23 cellular contexts compared by ENCODE assay signal in genomic region chr12:20018406-20018805, GRCh38.
"Had no signal": no experiment of that assay in that cellular context is flagged by ENCODE, and none has a peak within 500 bp of the region (broad histone marks: within the 10 kb centered on the region; RNA-seq: fewer than 3 reads in every experiment).

No MANE protein-coding gene starts in this region.

- H3K27ac ChIP-seq: cardiac muscle cell, dorsolateral prefrontal cortex, epithelial cell of prostate, lower lobe of right lung, parathyroid adenoma, right lobe of liver, suprapubic skin, upper lobe of left lung had no signal

- H3K27me3 Mint-ChIP-seq: activated CD4-positive, alpha-beta memory T cell treated with anti-CD3 and anti-CD28 coated beads for 36 hours; activated naive CD8-positive, alpha-beta T cell; stimulated activated naive CD8-positive, alpha-beta T cell treated with anti-CD3 and anti-CD28 coated beads, Interleukin-15, amount 100 ng/mL, for 72 hours had no signal

- H3K36me3 Mint-ChIP-seq: activated CD4-positive, alpha-beta memory T cell treated with anti-CD3 and anti-CD28 coated beads for 36 hours; activated naive CD8-positive, alpha-beta T cell; natural killer cell; WTC11 had no signal

- H3K4me3 Mint-ChIP-seq: activated CD4-positive, alpha-beta memory T cell treated with anti-CD3 and anti-CD28 coated beads for 36 hours; activated naive CD8-positive, alpha-beta T cell; activated T-helper 1 cell treated with anti-CD3 and anti-CD28 coated beads, Interleukin-12 subunit alpha, Interleukin-12 subunit beta, Interleukin-2, Interleukin-4 antibody, amounts not matched to agents 30 ng/mL and 10 ng/mL and 1 ng/mL, durations not matched to agents 14 hours and 24 hours and 36 hours; endodermal cell; natural killer cell; stimulated activated naive CD8-positive, alpha-beta T cell treated with anti-CD3 and anti-CD28 coated beads, Interleukin-15, amount 100 ng/mL, for 72 hours; WTC11 had no signal

- DNase-seq: activated CD4-positive, alpha-beta memory T cell treated with anti-CD3 and anti-CD28 coated beads for 36 hours; activated CD4-positive, alpha-beta T cell treated with anti-CD3 and anti-CD28 coated beads for 4 hours; activated T-cell treated with anti-CD3 and anti-CD28 coated beads for 4 hours; amniotic stem cell; dorsolateral prefrontal cortex; endodermal cell; foreskin fibroblast; glutamatergic neuron; hypothalamus; islet precursor cell; lower lobe of right lung; natural killer cell; right lobe of liver; stimulated activated CD4-positive, alpha-beta T cell treated with anti-CD3 and anti-CD28 coated beads, Interleukin-4, amount 100 ng/mL, for 1 hour; stimulated activated naive CD8-positive, alpha-beta T cell treated with anti-CD3 and anti-CD28 coated beads, Interleukin-15, amount 100 ng/mL, for 72 hours; upper lobe of left lung had no signal

- H3K4me3 ChIP-seq: cardiac muscle cell, dorsolateral prefrontal cortex, lower lobe of right lung, right lobe of liver, suprapubic skin, upper lobe of left lung had no signal

- H3K4me1 ChIP-seq: lower lobe of right lung, parathyroid adenoma, right lobe of liver, suprapubic skin, upper lobe of left lung had no signal

- H3K4me1 Mint-ChIP-seq: endodermal cell; natural killer cell; stimulated activated naive CD8-positive, alpha-beta T cell treated with anti-CD3 and anti-CD28 coated beads, Interleukin-15, amount 100 ng/mL, for 72 hours; WTC11 had no signal

- H3K36me3 ChIP-seq: cardiac muscle cell, lower lobe of right lung, right lobe of liver, suprapubic skin, upper lobe of left lung had no signal

- ATAC-seq: lower lobe of right lung; natural killer cell; right lobe of liver; stimulated activated naive CD8-positive, alpha-beta T cell treated with anti-CD3 and anti-CD28 coated beads, Interleukin-15, amount 100 ng/mL, for 72 hours; WTC11 had no signal

- H3K9me3 ChIP-seq: lower lobe of right lung, right lobe of liver, suprapubic skin, upper lobe of left lung had no signal

- H3K27ac Mint-ChIP-seq: activated CD4-positive, alpha-beta memory T cell treated with anti-CD3 and anti-CD28 coated beads for 36 hours; activated naive CD8-positive, alpha-beta T cell; activated T-helper 1 cell treated with anti-CD3 and anti-CD28 coated beads, Interleukin-12 subunit alpha, Interleukin-12 subunit beta, Interleukin-2, Interleukin-4 antibody, amounts not matched to agents 30 ng/mL and 10 ng/mL and 1 ng/mL, durations not matched to agents 14 hours and 24 hours and 36 hours; endodermal cell; natural killer cell; stimulated activated naive CD8-positive, alpha-beta T cell treated with anti-CD3 and anti-CD28 coated beads, Interleukin-15, amount 100 ng/mL, for 72 hours; WTC11 had no signal

- H3K9me3 Mint-ChIP-seq: activated CD4-positive, alpha-beta memory T cell treated with anti-CD3 and anti-CD28 coated beads for 36 hours; activated T-helper 1 cell treated with anti-CD3 and anti-CD28 coated beads, Interleukin-12 subunit alpha, Interleukin-12 subunit beta, Interleukin-2, Interleukin-4 antibody, amounts not matched to agents 30 ng/mL and 10 ng/mL and 1 ng/mL, durations not matched to agents 14 hours and 24 hours and 36 hours; endodermal cell; stimulated activated naive CD8-positive, alpha-beta T cell treated with anti-CD3 and anti-CD28 coated beads, Interleukin-15, amount 100 ng/mL, for 72 hours; WTC11 had no signal
